ENCODE assay signal across 22 cellular contexts in the genomic region with DNA sequence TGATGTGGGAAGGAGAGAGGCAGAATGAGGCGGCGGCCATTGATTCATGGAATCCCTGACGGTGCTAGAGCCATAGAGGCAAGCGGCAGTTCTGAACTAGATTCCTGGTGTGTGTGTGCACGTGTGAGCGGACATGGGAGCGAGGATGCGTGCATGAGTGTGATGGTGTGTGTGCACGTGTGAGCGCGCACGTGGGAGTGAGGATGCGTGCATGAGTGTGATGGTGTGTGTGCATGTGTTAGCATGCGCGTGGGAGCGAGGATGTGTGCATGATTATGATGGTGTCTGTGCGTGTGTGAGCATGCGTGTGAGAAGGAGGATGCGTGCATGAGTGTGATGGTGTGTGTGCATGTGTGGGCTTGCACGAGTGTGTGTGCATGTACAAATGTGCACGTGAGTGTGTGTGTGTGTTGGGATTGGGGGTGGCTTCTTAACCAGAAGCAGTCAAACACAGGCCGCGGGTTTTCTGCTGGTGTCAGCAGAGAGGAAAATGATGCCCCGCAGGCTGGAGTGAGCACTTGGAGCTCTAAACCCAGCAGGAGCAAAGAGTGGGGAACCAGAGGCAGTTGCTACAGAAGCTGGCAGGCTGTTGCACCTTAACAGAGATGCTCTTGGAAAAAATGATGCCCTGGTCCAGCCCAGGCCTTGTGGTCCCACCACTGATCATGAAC. TPM values are rescaled to one million over a fixed set of nuclear protein-coding genes. Genes with fewer than 3 reads are reported as not detected.
DNase-seq lines count a peak whose midpoint lies in the region; ATAC-seq, FAIRE-seq and TF ChIP-seq lines count a peak whose summit lies in the region.
"Had no signal": no experiment of that assay in that cellular context is flagged by ENCODE, and none has a peak within 500 bp of the region (broad histone marks: within the 10 kb centered on the region; RNA-seq: fewer than 3 reads in every experiment).

No MANE protein-coding gene starts in this region.

- H3K56ac ChIP-seq in H9 (ENCODE audit: insufficient read length, low read depth, low read length) = no peak overlapping the region
- no peak overlapping the region for H3K56ac ChIP-seq in H1 (replicated peaks; ENCODE audit: insufficient read length, low read depth, low read length)

- H3K18ac ChIP-seq in H9 (ENCODE audit: insufficient read length, low read depth, low read length) = no peak overlapping the region
- no peak overlapping the region for H3K18ac ChIP-seq in H1 (ENCODE audit: extremely low read depth, low read length)
- peak overlapping the region; percentile 66 for H3K18ac ChIP-seq in neuronal stem cell (ENCODE audit: low read length)

- no peak overlapping the region for H3T11ph ChIP-seq in H9 (ENCODE audit: low read length)

- H2BK120ac ChIP-seq in H9 (ENCODE audit: low read depth, low read length, poor library complexity, severe bottlenecking) = no peak overlapping the region
- H2BK120ac ChIP-seq in H1 (replicated peaks; ENCODE audit: low read depth, low read length) = no peak overlapping the region
- H2BK120ac ChIP-seq in neuronal stem cell (ENCODE audit: low read depth, low read length) = no peak overlapping the region

- ATAC-seq in GM21515 (IDR thresholded peaks at IDR 0.05; ENCODE audit: unreplicated experiment) = no peak
- ATAC-seq: CD8-positive, alpha-beta T cell; GM23338 had no signal

- H2BK5ac ChIP-seq in H9 (ENCODE audit: insufficient read length, low read length) = no peak overlapping the region
- H2BK5ac ChIP-seq in H1 (ENCODE audit: low read depth, low read length) = no peak overlapping the region; the same call in 1 of the 2 replicates
- H2BK5ac ChIP-seq in neuronal stem cell (ENCODE audit: low read length) = no peak overlapping the region

- H3K4me3 ChIP-seq in H1 (ENCODE audit: extremely low read depth in 1 of 4, insufficient read depth in 2 of 4, low read depth in 3 of 4, low read length in 4 of 4) (no peak overlapping the region), neuronal stem cell (ENCODE audit: low read length in 2 of 2) (peak overlapping the region in 1 of 2 donors; percentile 56), MG63 (no peak overlapping the region), breast epithelium (no peak overlapping the region)
- H3K4me3 ChIP-seq: BLaER1, GM23338 had no signal

- H3K27me3 Mint-ChIP-seq in H9 (ENCODE audit: low read depth) = peaks cover 17% of the 10 kb centered on the region

- H3K23ac ChIP-seq in H9 (ENCODE audit: insufficient read length, low read depth, low read length) (no peak overlapping the region), H1 (ENCODE audit: insufficient read length) (no peak overlapping the region), neuronal stem cell (ENCODE audit: low read depth, low read length, poor library complexity) (no peak overlapping the region)

- no peaks in the 10 kb centered on the region for H3K9me3 ChIP-seq in H9 (ENCODE audit: control insufficient read depth, low read depth, low read length)
- peaks cover 0 to 3% of the 10 kb centered on the region in 2 experiments; a peak in 1 of 4 replicates for H3K9me3 ChIP-seq in H1 (ENCODE audit: insufficient read depth in 2 of 2, low read depth in 1 of 2, low read length in 1 of 2)
- peaks cover 0 to 5% of the 10 kb centered on the region in 2 donors for H3K9me3 ChIP-seq in neuronal stem cell (replicated peaks in 1 of 2; ENCODE audit: control insufficient read depth in 2 of 2, insufficient read depth in 1 of 2, low read depth in 1 of 2, low read length in 2 of 2)
- no peaks in the 10 kb centered on the region for H3K9me3 ChIP-seq in MG63
- no peaks in the 10 kb centered on the region for H3K9me3 ChIP-seq in breast epithelium

- no peaks in the 10 kb centered on the region; a peak in 1 of 7 replicates for H3K36me3 Mint-ChIP-seq in H9 (ENCODE audit: insufficient read depth in 1 of 3, low read depth in 3 of 3)
- H3K36me3 Mint-ChIP-seq: CD14-positive monocyte; CD8-positive, alpha-beta T cell had no signal

- H3K14ac ChIP-seq in H9 (ENCODE audit: insufficient read depth, low read length) (no peak overlapping the region), H1 (ENCODE audit: insufficient read length) (no peak overlapping the region), neuronal stem cell (ENCODE audit: low read length) (peak overlapping the region; percentile 39)

- H3K4ac ChIP-seq in H9 (ENCODE audit: low read depth, low read length) (no peak overlapping the region), H1 (replicated peaks; ENCODE audit: insufficient read length, low read depth, low read length) (no peak overlapping the region), neuronal stem cell (ENCODE audit: low read length) (no peak overlapping the region)

- H4K8ac ChIP-seq in H9 (replicated peaks; ENCODE audit: insufficient read length, low read depth, low read length) (no peak overlapping the region), H1 (ENCODE audit: extremely low read depth, insufficient read depth, low read length) (no peak overlapping the region), neuronal stem cell (ENCODE audit: low read depth, low read length) (no peak overlapping the region)

- H3K4me2 ChIP-seq in H9 (ENCODE audit: insufficient read depth, insufficient read length, low read length) (no peak overlapping the region), H1 (ENCODE audit: insufficient read depth in 1 of 2, low read depth in 2 of 2, low read length in 2 of 2) (no peak overlapping the region), neuronal stem cell (ENCODE audit: insufficient read depth, low read length, poor library complexity, severe bottlenecking) (no peak overlapping the region)
- H3K4me2 ChIP-seq: GM23338 had no signal

- TF ChIP-seq CTCF in H9 (conservative IDR thresholded peaks at IDR 0.05) (no peak), H1 (IDR thresholded peaks at IDR 0.05; ENCODE audit: control extremely low read depth in 1 of 3, insufficient read depth in 1 of 3, low read depth in 1 of 3, low read length in 3 of 3) (no peak), breast epithelium (IDR thresholded peaks at IDR 0.05) (no peak)

- H3K27ac ChIP-seq in H9 (ENCODE audit: insufficient read length, low read depth, low read length) (no peak overlapping the region), H1 (ENCODE audit: low read depth, low read length) (no peak overlapping the region), neuronal stem cell (replicated peaks; ENCODE audit: low read length) (no peak overlapping the region), breast epithelium (no peak overlapping the region)

- POLR2A ChIA-PET in H1 (lab: Charles Lee; ENCODE audit: partially characterized antibody) = no interaction called here

- FAIRE-seq in H1 (lab: Jason Lieb, UNC) = no peak
- FAIRE-seq: GM12891 had no signal

- H4K20me1 ChIP-seq in H9 (ENCODE audit: control insufficient read depth, insufficient read depth, insufficient read length) = no peaks in the 10 kb centered on the region
- peaks cover 0 to 3% of the 10 kb centered on the region in 2 experiments for H4K20me1 ChIP-seq in H1 (replicated peaks in 1 of 2; ENCODE audit: control insufficient read depth in 1 of 2, insufficient read depth in 2 of 2, low read length in 2 of 2)
- H4K20me1 ChIP-seq: BLaER1 had no signal

- H2AFZ ChIP-seq in H9 (ENCODE audit: low read length) (no peak overlapping the region), H1 (ENCODE audit: low read length) (no peak overlapping the region), neuronal stem cell (ENCODE audit: low read length) (no peak overlapping the region)
- H2AFZ ChIP-seq: GM23338 had no signal

- H2BK12ac ChIP-seq in H9 (ENCODE audit: insufficient read length, low read depth, low read length) (no peak overlapping the region), H1 (ENCODE audit: low read depth, low read length) (0 out of 2 replicates have a peak overlapping the region, but pooled peaks have one; percentile 2), neuronal stem cell (ENCODE audit: low read length) (no peak overlapping the region)

- no peaks in the 10 kb centered on the region for H3K79me2 ChIP-seq in H9 (ENCODE audit: insufficient read depth, low read length)
- H3K79me2 ChIP-seq in H1 (ENCODE audit: control insufficient read depth in 1 of 2, insufficient read depth in 2 of 2, low read length in 2 of 2) = no peaks in the 10 kb centered on the region

- no peak for TF ChIP-seq RAD21 in H1 (IDR thresholded peaks at IDR 0.05 in 1 of 2, conservative IDR thresholded peaks at IDR 0.05 in 1 of 2; ENCODE audit: low read depth in 2 of 2, low read length in 2 of 2)

- H3K79me1 ChIP-seq in H9 (ENCODE audit: insufficient read depth, low read depth, low read length, poor library complexity, severe bottlenecking) = no peaks in the 10 kb centered on the region
- peaks cover 2% of the 10 kb centered on the region; the same call in 1 of the 2 replicates for H3K79me1 ChIP-seq in H1 (ENCODE audit: low read depth, low read length)
- peaks cover 2% of the 10 kb centered on the region for H3K79me1 ChIP-seq in neuronal stem cell (ENCODE audit: low read depth, low read length)

- no peak overlapping the region for H2AK5ac ChIP-seq in H9 (ENCODE audit: insufficient read length, low read length)
- peak overlapping the region; percentile 90; the same call in 1 of the 2 replicates for H2AK5ac ChIP-seq in H1 (ENCODE audit: low read depth, low read length)
- peak overlapping the region; percentile 57 for H2AK5ac ChIP-seq in neuronal stem cell (ENCODE audit: low read depth, low read length)

- H3K23me2 ChIP-seq in H9 (ENCODE audit: insufficient read length, low read depth, low read length, poor library complexity, severe bottlenecking) (no peaks in the 10 kb centered on the region), H1 (ENCODE audit: low read depth, low read length) (no peaks in the 10 kb centered on the region)

- peaks cover 0 to 3% of the 10 kb centered on the region in 2 experiments; a peak in 3 of 5 replicates for H3K9me3 Mint-ChIP-seq in H9
- H3K9me3 Mint-ChIP-seq: CD8-positive, alpha-beta T cell had no signal

- no peak overlapping the region for H3K9ac ChIP-seq in H9 (ENCODE audit: extremely low read depth, insufficient read length, low read length)
- H3K9ac ChIP-seq in H1 (replicated peaks in 1 of 4; ENCODE audit: extremely low read depth in 1 of 4, low read depth in 3 of 4, low read length in 3 of 4) = no peak overlapping the region
- H3K9ac ChIP-seq in neuronal stem cell (ENCODE audit: low read depth, low read length, poor library complexity) = peak overlapping the region; percentile 74
- H3K9ac ChIP-seq: BLaER1 had no signal

- H4K5ac ChIP-seq in H9 (ENCODE audit: insufficient read length, low read depth, low read length) (peak overlapping the region; percentile 4), H1 (ENCODE audit: insufficient read length, low read depth, low read length) (no peak overlapping the region)

- CTCF ChIA-PET in H1 (lab: Charles Lee; ENCODE audit: partially characterized antibody) = interaction anchor here (1.5 to 1.6 kb wide), 2 partner anchors 10 to 34 kb away, joined by 3 read pairs; no protein-coding TSS in a partner anchor

- H4K91ac ChIP-seq in H9 (ENCODE audit: insufficient read length, low read depth, low read length) = no peak overlapping the region
- H4K91ac ChIP-seq in H1 (replicated peaks; ENCODE audit: insufficient read length, low read length) = no peak overlapping the region
- H4K91ac ChIP-seq in neuronal stem cell (ENCODE audit: low read depth, low read length, poor library complexity) = peak overlapping the region; percentile 35

- H3K4me1 ChIP-seq in H9 (ENCODE audit: insufficient read depth, low read length) (no peaks in the 10 kb centered on the region), H1 (replicated peaks in 1 of 4; ENCODE audit: control insufficient read depth in 3 of 4, insufficient read depth in 4 of 4, low read length in 3 of 4) (no peaks in the 10 kb centered on the region; a peak in 1 of 7 replicates), neuronal stem cell (ENCODE audit: control insufficient read depth in 2 of 2, insufficient read depth in 1 of 2, low read depth in 1 of 2, low read length in 2 of 2) (peaks cover 0 to 2% of the 10 kb centered on the region in 2 donors), breast epithelium (no peaks in the 10 kb centered on the region)

- H3K36me3 ChIP-seq in H1 (ENCODE audit: control insufficient read depth in 2 of 4, insufficient read depth in 4 of 4, low read length in 3 of 4) (no peaks in the 10 kb centered on the region), neuronal stem cell (replicated peaks in 1 of 2; ENCODE audit: control insufficient read depth in 2 of 2, insufficient read depth in 2 of 2, low read length in 2 of 2) (no peaks in the 10 kb centered on the region), MG63 (no peaks in the 10 kb centered on the region), breast epithelium (no peaks in the 10 kb centered on the region)

- H3K27me3 ChIP-seq in H9 (ENCODE audit: insufficient read depth, low read length) (no peaks in the 10 kb centered on the region), H1 (replicated peaks in 1 of 4; ENCODE audit: control insufficient read depth in 3 of 4, extremely low read depth in 1 of 4, insufficient read depth in 3 of 4, low read length in 3 of 4) (no peaks in the 10 kb centered on the region), neuronal stem cell (ENCODE audit: control insufficient read depth in 3 of 3, insufficient read depth in 3 of 3, low read depth in 1 of 3, low read length in 3 of 3) (peaks cover 0 to 9% (median 0%) of the 10 kb centered on the region in 3 experiments), MG63 (no peaks in the 10 kb centered on the region), breast epithelium (no peaks in the 10 kb centered on the region)
- H3K27me3 ChIP-seq: BLaER1 had no signal

- H2BK15ac ChIP-seq in H9 (ENCODE audit: low read depth, low read length) (no peak overlapping the region), H1 (ENCODE audit: low read length) (no peak overlapping the region), neuronal stem cell (ENCODE audit: low read length) (peak overlapping the region; percentile 61)

- no peak overlapping the region for H3K27ac Mint-ChIP-seq in H9
- H3K27ac Mint-ChIP-seq: CD8-positive, alpha-beta T cell; GM23338 had no signal

- no peak for TF ChIP-seq POLR2A in H1 (IDR thresholded peaks at IDR 0.05; ENCODE audit: control extremely low read depth in 1 of 2, low read depth in 2 of 2, low read length in 2 of 2)
- TF ChIP-seq POLR2A in breast epithelium (IDR thresholded peaks at IDR 0.05) = no peak

- H2BK20ac ChIP-seq in H9 (ENCODE audit: low read depth, low read length, poor library complexity, severe bottlenecking) = no peak overlapping the region
- no peak overlapping the region for H2BK20ac ChIP-seq in H1 (ENCODE audit: low read length)

- no peak for TF ChIP-seq EP300 in H1 (IDR thresholded peaks at IDR 0.05; ENCODE audit: borderline replicate concordance in 1 of 2, low read depth in 2 of 2, low read length in 2 of 2)

- intact Hi-C loops in breast epithelium (cut with DNase I; ENCODE audit: low total_unique reads) = no loop called here

- H3K4me3 Mint-ChIP-seq in H9 = no peak overlapping the region
- H3K4me3 Mint-ChIP-seq: CD14-positive monocyte; CD8-positive, alpha-beta T cell; GM23338 had no signal

- peaks cover 10 to 11% of the 10 kb centered on the region in 2 experiments for H3K4me1 Mint-ChIP-seq in H9
- H3K4me1 Mint-ChIP-seq: CD14-positive monocyte had no signal

- no peak for DNase-seq in H9
- DNase-seq in H1 (ENCODE audit: low read depth in 1 of 2, low spot score in 2 of 2) = no peak
- DNase-seq in mesenteric fat pad (ENCODE audit: low spot score) = peak; percentile 57
- DNase-seq in neuronal stem cell (ENCODE audit: low spot score) = no peak
- no peak for DNase-seq in MG63
- DNase-seq in breast epithelium (ENCODE audit: low spot score in 2 of 2) = no peak
- DNase-seq: 8988T; Calu3; CD8-positive, alpha-beta T cell; DMS53; DND-41; EL; H7 had no signal

- no CpG with 5 or more reads among the region's 24 CpGs for WGBS in H9 (ENCODE audit: extremely low coverage, insufficient read length, low lambda C conversion rate)
- WGBS in H1 (ENCODE audit: extremely low coverage in 1 of 2, insufficient coverage in 1 of 2, insufficient read length in 1 of 2, insufficient replicate concordance in 2 of 2, low coverage in 1 of 2, low lambda C conversion rate in 2 of 2, missing lambda C conversion rate in 1 of 2), 2 experiments = 90% methylated on average over 24 of the region's 24 CpGs; no CpG with 5 or more reads in 1 of the 2 experiments
- no CpG with 5 or more reads among the region's 24 CpGs for WGBS in neuronal stem cell (ENCODE audit: extremely low coverage in 2 of 2, insufficient read length in 2 of 2, insufficient replicate concordance in 1 of 2), 2 donors

RNA-seq across cellular contexts. Expression of gene DIPK1C, which starts 29.5 kb away (rescaled TPM):
- total RNA-seq in H9 (2021) (not detected in 2 replicates), mesenteric fat pad (not detected), breast epithelium (under 1 TPM in 1 of 3 donors, not detected in 2; 0.16 TPM)
- total RNA-seq in H1 (2021; fragmentation: NEBNext Ultra II Directional; extraction: Animal tissue kit (Norgen Biotek cat#: 25700)) = not detected in 2 replicates
- 0.08 TPM in 1 of 2 replicates, not detected in the other for polyA plus RNA-seq in H1 (2011; rRNA removed)
- not detected for polyA plus RNA-seq in H1 (2011; cell fraction: cytosol; rRNA removed)
- not detected for polyA plus RNA-seq in H1 (2011; cell fraction: nucleus; rRNA removed)
- polyA plus RNA-seq in H1 (2012, experiment 1 of 2) = 0.13 TPM in 1 of 4 replicates, not detected in the others
- polyA plus RNA-seq in H1 (2012, experiment 2 of 2) = not detected
- polyA plus RNA-seq in H1 (2013, experiment 1 of 2) = not detected
- not detected for polyA plus RNA-seq in H1 (2013, experiment 2 of 2)
- polyA minus RNA-seq in H1 (2011; rRNA and poly(A)+ RNA removed) = not detected in 2 replicates
- polyA minus RNA-seq in H1 (2011; cell fraction: cytosol; rRNA and poly(A)+ RNA removed) = not detected
- not detected for polyA minus RNA-seq in H1 (2011; cell fraction: nucleus; rRNA and poly(A)+ RNA removed)
- polyA plus RNA-seq in neuronal stem cell (2013, experiment 1 of 2) = 15.9 TPM
- 15.6 TPM for polyA plus RNA-seq in neuronal stem cell (2013, experiment 2 of 2)
- 0.30 TPM in 1 of 2 replicates, not detected in the other for total RNA-seq in MG63 (2014; rRNA removed; shearing (Covaris generic); ENCODE audit: low replicate concordance)
- total RNA-seq: A673; Calu3; CD8-positive, alpha-beta T cell; G401; H7; HT-29 had no signal
- polyA plus RNA-seq: AG04450, CD14-positive monocyte, GM23338 had no signal
